Comparison of ENCODE assay signal across 18 cellular contexts in the genomic region with DNA sequence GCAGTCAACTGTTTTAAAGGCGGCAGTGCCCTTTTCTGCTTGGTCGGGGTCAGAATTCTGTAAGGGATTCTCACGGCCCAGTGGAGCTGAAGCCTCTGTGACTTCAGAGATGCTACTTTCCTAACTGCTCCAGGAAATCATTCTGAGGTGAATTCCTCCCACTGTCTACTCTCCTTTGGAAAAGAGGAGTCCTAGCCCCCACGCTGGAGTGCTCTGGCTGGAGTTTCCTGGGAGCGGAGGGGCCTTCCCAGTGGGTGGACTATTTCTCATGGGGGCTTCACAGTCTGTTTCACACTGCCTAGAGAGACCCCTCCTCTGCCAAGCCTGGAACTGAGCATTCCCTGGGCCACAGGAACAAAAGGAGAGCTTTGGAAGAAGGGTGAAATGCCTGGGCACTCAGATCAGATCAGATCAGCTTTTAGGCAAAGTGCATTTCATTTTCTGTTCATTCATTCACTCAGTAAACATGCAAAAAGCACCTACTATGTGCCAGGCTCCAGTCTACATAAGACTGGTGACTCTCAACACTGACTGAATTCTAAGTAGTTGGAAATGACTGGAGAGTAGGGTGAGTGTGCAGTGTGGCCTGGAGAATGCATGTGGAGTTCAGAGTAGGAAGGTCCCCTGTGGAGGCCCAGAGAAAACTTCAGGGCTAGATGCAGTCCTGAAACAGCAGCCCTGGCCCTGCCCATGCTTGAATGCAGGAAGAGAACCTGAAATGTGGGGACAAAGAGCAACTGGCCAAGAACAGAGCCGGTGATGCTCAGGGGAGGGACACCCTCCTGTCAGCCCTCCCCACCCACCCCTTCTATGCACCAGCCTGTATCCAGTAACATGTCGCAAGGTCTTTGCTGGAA. TPM values are rescaled to one million over a fixed set of nuclear protein-coding genes. Genes with fewer than 3 reads are reported as not detected.
DNase-seq lines count a peak whose midpoint lies in the region; ATAC-seq and TF ChIP-seq lines count a peak whose summit lies in the region.
"Had no signal": no experiment of that assay in that cellular context is flagged by ENCODE, and none has a peak within 500 bp of the region (broad histone marks: within the 10 kb centered on the region; RNA-seq: fewer than 3 reads in every experiment).

No MANE protein-coding gene starts in this region.

- no peak for ATAC-seq in HG03469 (IDR thresholded peaks at IDR 0.05; ENCODE audit: unreplicated experiment)
- ATAC-seq: pancreas, right lobe of liver had no signal

- no peak for TF ChIP-seq CTCF in endothelial cell (IDR thresholded peaks at IDR 0.05; ENCODE audit: unreplicated experiment)
- no peak for TF ChIP-seq CTCF in osteocyte (IDR thresholded peaks at IDR 0.05)

- DNase-seq in 8988T (peak; percentile 5), H7 (peak; percentile 50), endothelial cell (ENCODE audit: low spot score) (peak; percentile 1), osteocyte (ENCODE audit: extremely low spot score, unreplicated experiment) (peak; percentile 64), Kasumi-1 (lab: John Stamatoyannopoulos, UW) (no peak), NCI-H2171 treated with DMSO at 0.1 percent for 48 hours (lab: John Stamatoyannopoulos, UW) (no peak), DMS53 (lab: John Stamatoyannopoulos, UW) (no peak)
- DNase-seq: brain microvascular endothelial cell, GDM1, mesenchymal stem cell, NCI-H1105 treated with DMSO at 0.1 percent for 48 hours, NCI-H2029 treated with DMSO at 0.1 percent for 48 hours, NCI-H446 treated with DMSO at 0.1 percent for 48 hours, OCI-M1, Right ventricle myocardium superior had no signal

- H3K27ac Mint-ChIP-seq in endothelial cell (ENCODE audit: unreplicated experiment), result no peak overlapping the region
- H3K27ac Mint-ChIP-seq in osteocyte (ENCODE audit: unreplicated experiment), result no peak overlapping the region

- H3K36me3 ChIP-seq in H7 (replicated peaks; ENCODE audit: control insufficient read depth, insufficient read depth, low read length), result no peaks in the 10 kb centered on the region; the same call in 1 of the 2 replicates
- H3K36me3 ChIP-seq: brain microvascular endothelial cell, pancreas, right lobe of liver had no signal

- H3K27me3 Mint-ChIP-seq in endothelial cell (ENCODE audit: unreplicated experiment), result peaks cover 3% of the 10 kb centered on the region
- H3K27me3 Mint-ChIP-seq in osteocyte (ENCODE audit: unreplicated experiment), result no peaks in the 10 kb centered on the region

- no peaks in the 10 kb centered on the region for H3K27me3 ChIP-seq in H7 (ENCODE audit: control insufficient read depth, insufficient read depth, low read length)
- H3K27me3 ChIP-seq: brain microvascular endothelial cell, pancreas, right lobe of liver had no signal

- H3K4me1 Mint-ChIP-seq in endothelial cell (ENCODE audit: unreplicated experiment), result no peaks in the 10 kb centered on the region
- H3K4me1 Mint-ChIP-seq in osteocyte (ENCODE audit: unreplicated experiment), result peaks cover 22% of the 10 kb centered on the region

- no peak overlapping the region for H3K4me3 ChIP-seq in H7 (ENCODE audit: insufficient read depth, low read depth, low read length)
- H3K4me3 ChIP-seq: pancreas, right lobe of liver had no signal

- no peaks in the 10 kb centered on the region for H3K9me3 Mint-ChIP-seq in endothelial cell (ENCODE audit: unreplicated experiment)
- no peaks in the 10 kb centered on the region for H3K9me3 Mint-ChIP-seq in osteocyte (ENCODE audit: unreplicated experiment)

- no peaks in the 10 kb centered on the region for H3K36me3 Mint-ChIP-seq in endothelial cell (ENCODE audit: low read depth, unreplicated experiment)
- H3K36me3 Mint-ChIP-seq in osteocyte (ENCODE audit: unreplicated experiment), result no peaks in the 10 kb centered on the region

- no peak overlapping the region for H3K4me3 Mint-ChIP-seq in endothelial cell (ENCODE audit: unreplicated experiment)
- H3K4me3 Mint-ChIP-seq in osteocyte (ENCODE audit: unreplicated experiment), result no peak overlapping the region

RNA-seq across cellular contexts. Expression of a gene that starts 12.2 kb away (rescaled TPM):
- 3.0 and 4.5 TPM in 2 replicates for total RNA-seq in H7 (2014; rRNA removed; shearing (Covaris generic))
- total RNA-seq in endothelial cell (ENCODE audit: unreplicated experiment) (0.41 TPM), osteocyte (0.35 and 0.55 TPM in 2 replicates)
- total RNA-seq: right lobe of liver, Right ventricle myocardium superior had no signal

RNA-seq across cellular contexts. Expression of a gene that starts 23.7 kb away (rescaled TPM):
- total RNA-seq in H7 (2014; rRNA removed; shearing (Covaris generic)), result not detected in 2 replicates
- total RNA-seq in endothelial cell (ENCODE audit: unreplicated experiment) (not detected), osteocyte (not detected in 2 replicates)
- total RNA-seq: pancreas, right lobe of liver, Right ventricle myocardium superior had no signal

RNA-seq across cellular contexts. Expression of a gene that starts 49.6 kb away (rescaled TPM):
- not detected in 2 replicates for total RNA-seq in H7 (2014; rRNA removed; shearing (Covaris generic))
- total RNA-seq in endothelial cell (ENCODE audit: unreplicated experiment), result not detected
- total RNA-seq in osteocyte, result not detected in 2 replicates
- total RNA-seq: pancreas, Right ventricle myocardium superior had no signal

Comparison
In these comparisons a context has a peak if more than half of its experiments do, and no peak if none do; other contexts are left out.
1. DNase-seq: peak in 8988T (single experiment), H7 (single experiment), endothelial cell (single experiment) and osteocyte (single experiment); none in Kasumi-1 (0 of 2), NCI-H2171 treated with DMSO at 0.1 percent for 48 hours (single experiment) and DMS53 (single experiment).